ENCODE assay signal across 8 cellular contexts in genomic region chr18:58886864-58887612, GRCh38. TPM values are rescaled to one million over a fixed set of nuclear protein-coding genes. Genes with fewer than 3 reads are reported as not detected.
A peak's percentile ranks its signal among the peaks of the same experiment; 100 is the strongest.
DNase-seq lines count a peak whose midpoint lies in the region; ATAC-seq and TF ChIP-seq lines count a peak whose summit lies in the region.

No MANE protein-coding gene starts in this region.

- H3K9me3 ChIP-seq in Panc1 (ENCODE audit: control insufficient read depth, insufficient read depth, low read depth, low read length) (no peaks in the 10 kb centered on the region), cardiac muscle cell (ENCODE audit: low read depth) (no peaks in the 10 kb centered on the region)

- TF ChIP-seq CTCF in Panc1 (IDR thresholded peaks at IDR 0.05): no peak
- no peak for TF ChIP-seq CTCF in cardiac muscle cell (IDR thresholded peaks at IDR 0.05; ENCODE audit: low read depth, low read length)

- peak overlapping the region; percentile 37 for H3K4me3 Mint-ChIP-seq in stimulated activated memory B cell treated with anti-CD40 and anti-IgM and Interleukin-4, amounts not matched to agents 10 μg/mL and 1 μg/mL and 100 μg/mL, for 72 hours

- H3K27me3 ChIP-seq in Panc1 (ENCODE audit: control insufficient read depth, insufficient read depth, low read length) (no peaks in the 10 kb centered on the region), cardiac muscle cell (no peaks in the 10 kb centered on the region)

- POLR2A ChIA-PET in Panc1 (lab: Charles Lee): no interaction called here

- H3K9me3 Mint-ChIP-seq in stimulated activated memory B cell treated with anti-CD40 and anti-IgM and Interleukin-4, amounts not matched to agents 10 μg/mL and 1 μg/mL and 100 μg/mL, for 72 hours: no peaks in the 10 kb centered on the region

- no TSS peak for BruUV-seq in Panc1 (replicated peaks; lab: Mats Ljungman, UMichigan)

- intact Hi-C loops in Panc1 (cut with micrococcal nuclease; ENCODE audit: unreplicated experiment): no loop called here

- H3K4me1 Mint-ChIP-seq in stimulated activated memory B cell treated with anti-CD40 and anti-IgM and Interleukin-4, amounts not matched to agents 10 μg/mL and 1 μg/mL and 100 μg/mL, for 72 hours: peaks cover 37% of the 10 kb centered on the region

- H3K27me3 Mint-ChIP-seq in stimulated activated memory B cell treated with anti-CD40 and anti-IgM and Interleukin-4, amounts not matched to agents 10 μg/mL and 1 μg/mL and 100 μg/mL, for 72 hours: no peaks in the 10 kb centered on the region

- H3K27ac ChIP-seq in Panc1 (ENCODE audit: low read length) (peak overlapping the region; percentile 86), cardiac muscle cell (peak overlapping the region; percentile 73)

- H3K4me3 ChIP-seq in Panc1 (ENCODE audit: low read depth in 2 of 2, low read length in 2 of 2) (peak overlapping the region in 1 of 2 experiments; percentile 21; a peak in 2 of 4 replicates), cardiac muscle cell (no peak overlapping the region)

- H3K36me3 ChIP-seq in Panc1 (ENCODE audit: control insufficient read depth, insufficient read depth, low read length) (no peaks in the 10 kb centered on the region), cardiac muscle cell (peaks cover 8% of the 10 kb centered on the region)

- CTCF ChIA-PET in Panc1 (lab: Charles Lee): no interaction called here

- H3K4me1 ChIP-seq in Panc1 (ENCODE audit: control insufficient read depth, insufficient read depth, low read length) (peaks cover 15% of the 10 kb centered on the region), cardiac muscle cell (ENCODE audit: low read depth) (peaks cover 7% of the 10 kb centered on the region)

- H3K27ac Mint-ChIP-seq in stimulated activated memory B cell treated with anti-CD40 and anti-IgM and Interleukin-4, amounts not matched to agents 10 μg/mL and 1 μg/mL and 100 μg/mL, for 72 hours: peak overlapping the region; percentile 82

- in situ Hi-C loops in Panc1 (cut with HindIII; ENCODE audit: low pct_unique_long_range_greater_than_20kb, low sequenced_read_pairs): no loop called here

- DNase-seq in Panc1 (ENCODE audit: low read depth, low spot score): no peak
- DNase-seq in cardiac muscle cell (ENCODE audit: low read depth in 1 of 2, low spot score in 1 of 2): no peak
- no peak for DNase-seq in SHP77 (lab: John Stamatoyannopoulos, UW)
- no peak for DNase-seq in dermis blood vessel endothelial cell
- no peak for DNase-seq in ecto neural progenitor cell (ENCODE audit: low spot score)
- DNase-seq in iPS-NIHi7 (ENCODE audit: extremely low spot score): no peak

- H3K36me3 Mint-ChIP-seq in stimulated activated memory B cell treated with anti-CD40 and anti-IgM and Interleukin-4, amounts not matched to agents 10 μg/mL and 1 μg/mL and 100 μg/mL, for 72 hours: peaks cover 34% of the 10 kb centered on the region

- ATAC-seq in GM21619 (IDR thresholded peaks at IDR 0.05; ENCODE audit: unreplicated experiment): peak; percentile 13
- ATAC-seq in Panc1: peak; percentile 53
- peak; percentile 65 for ATAC-seq in stimulated activated memory B cell treated with anti-CD40 and anti-IgM and Interleukin-4, amounts not matched to agents 10 μg/mL and 1 μg/mL and 100 μg/mL, for 72 hours

RNA-seq across cellular contexts. Expression of gene ZNF532, which starts 22.4 kb away (rescaled TPM):
- total RNA-seq in Panc1 (2021; ENCODE audit: unreplicated experiment): 49.8 TPM
- 33.3 TPM for polyA plus RNA-seq in Panc1 (2012; ENCODE audit: insufficient read length)
- total RNA-seq in cardiac muscle cell: 66.5 and 108 TPM in 2 replicates
- polyA plus RNA-seq in cardiac muscle cell: 28.2 and 42.0 TPM in 2 replicates
- total RNA-seq in dermis blood vessel endothelial cell: 57.2 and 80.3 TPM in 2 replicates

Comparison
In these comparisons a context has a peak if more than half of its experiments do, and no peak if none do; other contexts are left out.
1. ATAC-seq: peak in every context shown above with its lines; median percentile 65 in stimulated activated memory B cell treated with anti-CD40 and anti-IgM and Interleukin-4, amounts not matched to agents 10 μg/mL and 1 μg/mL and 100 μg/mL, for 72 hours; 53 in Panc1; 13 in GM21619.